ENCODE assay signal across 2 cellular contexts in the genomic region with DNA sequence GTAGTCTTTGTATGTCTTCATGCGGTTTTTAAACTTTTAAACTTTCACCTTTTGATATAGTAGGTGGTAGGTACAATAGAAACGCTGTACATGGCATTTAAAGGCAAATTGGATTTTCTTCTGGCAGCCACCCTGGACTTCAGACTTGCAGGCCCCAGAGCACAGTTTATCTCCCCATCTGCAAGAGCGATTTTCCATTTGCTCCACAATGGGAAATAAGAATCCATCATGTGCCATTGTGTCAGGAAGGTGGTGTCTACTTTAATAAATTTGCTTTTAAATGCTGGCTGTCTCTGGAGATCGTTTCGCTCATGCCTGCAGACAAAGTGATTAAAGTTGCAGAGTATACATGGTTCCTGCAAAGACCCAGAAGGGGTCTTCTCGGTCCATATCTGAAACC.
TF ChIP-seq lines count a peak whose summit lies in the region.

No MANE protein-coding gene starts in this region.

TF ChIP-seq in K562, 482 proteins besides CTCF, POLR2A, EP300 and RAD21:
- no peak for TF ChIP-seq RBBP5 (IDR thresholded peaks at IDR 0.05; ENCODE audit: borderline replicate concordance, insufficient read depth, low read length, poor library complexity, severe bottlenecking)
- TF ChIP-seq SIN3B (IDR thresholded peaks at IDR 0.05; ENCODE audit: low read depth) = no peak
- no peak for TF ChIP-seq ZNF232 (CRISPR knock-in tag; IDR thresholded peaks at IDR 0.05)
- TF ChIP-seq KDM2B (CRISPR knock-in tag; IDR thresholded peaks at IDR 0.05) = no peak
- TF ChIP-seq, protein P1, sequence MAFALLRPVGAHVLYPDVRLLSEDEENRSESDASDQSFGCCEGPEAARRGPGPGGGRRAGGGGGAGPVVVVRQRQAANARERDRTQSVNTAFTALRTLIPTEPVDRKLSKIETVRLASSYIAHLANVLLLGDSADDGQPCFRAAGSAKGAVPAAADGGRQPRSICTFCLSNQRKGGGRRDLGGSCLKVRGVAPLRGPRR (CRISPR knock-in tag; IDR thresholded peaks at IDR 0.05) = no peak
- TF ChIP-seq, protein P2, sequence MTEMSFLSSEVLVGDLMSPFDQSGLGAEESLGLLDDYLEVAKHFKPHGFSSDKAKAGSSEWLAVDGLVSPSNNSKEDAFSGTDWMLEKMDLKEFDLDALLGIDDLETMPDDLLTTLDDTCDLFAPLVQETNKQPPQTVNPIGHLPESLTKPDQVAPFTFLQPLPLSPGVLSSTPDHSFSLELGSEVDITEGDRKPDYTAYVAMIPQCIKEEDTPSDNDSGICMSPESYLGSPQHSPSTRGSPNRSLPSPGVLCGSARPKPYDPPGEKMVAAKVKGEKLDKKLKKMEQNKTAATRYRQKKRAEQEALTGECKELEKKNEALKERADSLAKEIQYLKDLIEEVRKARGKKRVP (CRISPR knock-in tag; IDR thresholded peaks at IDR 0.05) = no peak
- TF ChIP-seq ATF7 (IDR thresholded peaks at IDR 0.05) = no peak
- no peak for TF ChIP-seq XRCC5 (IDR thresholded peaks at IDR 0.05; ENCODE audit: low read depth, low read length)
- TF ChIP-seq, protein P3, sequence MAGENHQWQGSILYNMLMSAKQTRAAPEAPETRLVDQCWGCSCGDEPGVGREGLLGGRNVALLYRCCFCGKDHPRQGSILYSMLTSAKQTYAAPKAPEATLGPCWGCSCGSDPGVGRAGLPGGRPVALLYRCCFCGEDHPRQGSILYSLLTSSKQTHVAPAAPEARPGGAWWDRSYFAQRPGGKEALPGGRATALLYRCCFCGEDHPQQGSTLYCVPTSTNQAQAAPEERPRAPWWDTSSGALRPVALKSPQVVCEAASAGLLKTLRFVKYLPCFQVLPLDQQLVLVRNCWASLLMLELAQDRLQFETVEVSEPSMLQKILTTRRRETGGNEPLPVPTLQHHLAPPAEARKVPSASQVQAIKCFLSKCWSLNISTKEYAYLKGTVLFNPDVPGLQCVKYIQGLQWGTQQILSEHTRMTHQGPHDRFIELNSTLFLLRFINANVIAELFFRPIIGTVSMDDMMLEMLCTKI (IDR thresholded peaks at IDR 0.05; ENCODE audit: partially characterized antibody) = no peak
- TF ChIP-seq TCF3 (CRISPR knock-in tag; IDR thresholded peaks at IDR 0.05) = no peak
- no peak for TF ChIP-seq ZC3H11A (IDR thresholded peaks at IDR 0.05; ENCODE audit: low read depth, low read length)
- TF ChIP-seq DNMT1 (IDR thresholded peaks at IDR 0.05) = no peak
- TF ChIP-seq ZNF75A (CRISPR knock-in tag; IDR thresholded peaks at IDR 0.05) = no peak
- no peak for TF ChIP-seq NONO (IDR thresholded peaks at IDR 0.05; ENCODE audit: low read depth in 2 of 2, low read length in 1 of 2)
- TF ChIP-seq MAFG (tag; conservative IDR thresholded peaks at IDR 0.05) = no peak
- TF ChIP-seq, protein P4, sequence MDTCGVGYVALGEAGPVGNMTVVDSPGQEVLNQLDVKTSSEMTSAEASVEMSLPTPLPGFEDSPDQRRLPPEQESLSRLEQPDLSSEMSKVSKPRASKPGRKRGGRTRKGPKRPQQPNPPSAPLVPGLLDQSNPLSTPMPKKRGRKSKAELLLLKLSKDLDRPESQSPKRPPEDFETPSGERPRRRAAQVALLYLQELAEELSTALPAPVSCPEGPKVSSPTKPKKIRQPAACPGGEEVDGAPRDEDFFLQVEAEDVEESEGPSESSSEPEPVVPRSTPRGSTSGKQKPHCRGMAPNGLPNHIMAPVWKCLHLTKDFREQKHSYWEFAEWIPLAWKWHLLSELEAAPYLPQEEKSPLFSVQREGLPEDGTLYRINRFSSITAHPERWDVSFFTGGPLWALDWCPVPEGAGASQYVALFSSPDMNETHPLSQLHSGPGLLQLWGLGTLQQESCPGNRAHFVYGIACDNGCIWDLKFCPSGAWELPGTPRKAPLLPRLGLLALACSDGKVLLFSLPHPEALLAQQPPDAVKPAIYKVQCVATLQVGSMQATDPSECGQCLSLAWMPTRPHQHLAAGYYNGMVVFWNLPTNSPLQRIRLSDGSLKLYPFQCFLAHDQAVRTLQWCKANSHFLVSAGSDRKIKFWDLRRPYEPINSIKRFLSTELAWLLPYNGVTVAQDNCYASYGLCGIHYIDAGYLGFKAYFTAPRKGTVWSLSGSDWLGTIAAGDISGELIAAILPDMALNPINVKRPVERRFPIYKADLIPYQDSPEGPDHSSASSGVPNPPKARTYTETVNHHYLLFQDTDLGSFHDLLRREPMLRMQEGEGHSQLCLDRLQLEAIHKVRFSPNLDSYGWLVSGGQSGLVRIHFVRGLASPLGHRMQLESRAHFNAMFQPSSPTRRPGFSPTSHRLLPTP (IDR thresholded peaks at IDR 0.05; ENCODE audit: borderline replicate concordance, extremely low read depth, insufficient read length) = no peak
- no peak for TF ChIP-seq HDAC2 (IDR thresholded peaks at IDR 0.05)

TF ChIP-seq in GM23338, 12 proteins besides CTCF, POLR2A, EP300 and RAD21:
- no peak for TF ChIP-seq JUNB (IDR thresholded peaks at IDR 0.05; ENCODE audit: unreplicated experiment)
- no peak for TF ChIP-seq ZNF331 (CRISPR knock-in tag; IDR thresholded peaks at IDR 0.05; ENCODE audit: low read depth)
- TF ChIP-seq, protein P5, sequence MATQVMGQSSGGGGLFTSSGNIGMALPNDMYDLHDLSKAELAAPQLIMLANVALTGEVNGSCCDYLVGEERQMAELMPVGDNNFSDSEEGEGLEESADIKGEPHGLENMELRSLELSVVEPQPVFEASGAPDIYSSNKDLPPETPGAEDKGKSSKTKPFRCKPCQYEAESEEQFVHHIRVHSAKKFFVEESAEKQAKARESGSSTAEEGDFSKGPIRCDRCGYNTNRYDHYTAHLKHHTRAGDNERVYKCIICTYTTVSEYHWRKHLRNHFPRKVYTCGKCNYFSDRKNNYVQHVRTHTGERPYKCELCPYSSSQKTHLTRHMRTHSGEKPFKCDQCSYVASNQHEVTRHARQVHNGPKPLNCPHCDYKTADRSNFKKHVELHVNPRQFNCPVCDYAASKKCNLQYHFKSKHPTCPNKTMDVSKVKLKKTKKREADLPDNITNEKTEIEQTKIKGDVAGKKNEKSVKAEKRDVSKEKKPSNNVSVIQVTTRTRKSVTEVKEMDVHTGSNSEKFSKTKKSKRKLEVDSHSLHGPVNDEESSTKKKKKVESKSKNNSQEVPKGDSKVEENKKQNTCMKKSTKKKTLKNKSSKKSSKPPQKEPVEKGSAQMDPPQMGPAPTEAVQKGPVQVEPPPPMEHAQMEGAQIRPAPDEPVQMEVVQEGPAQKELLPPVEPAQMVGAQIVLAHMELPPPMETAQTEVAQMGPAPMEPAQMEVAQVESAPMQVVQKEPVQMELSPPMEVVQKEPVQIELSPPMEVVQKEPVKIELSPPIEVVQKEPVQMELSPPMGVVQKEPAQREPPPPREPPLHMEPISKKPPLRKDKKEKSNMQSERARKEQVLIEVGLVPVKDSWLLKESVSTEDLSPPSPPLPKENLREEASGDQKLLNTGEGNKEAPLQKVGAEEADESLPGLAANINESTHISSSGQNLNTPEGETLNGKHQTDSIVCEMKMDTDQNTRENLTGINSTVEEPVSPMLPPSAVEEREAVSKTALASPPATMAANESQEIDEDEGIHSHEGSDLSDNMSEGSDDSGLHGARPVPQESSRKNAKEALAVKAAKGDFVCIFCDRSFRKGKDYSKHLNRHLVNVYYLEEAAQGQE (IDR thresholded peaks at IDR 0.05; ENCODE audit: unreplicated experiment) = no peak
- TF ChIP-seq STAT1 (IDR thresholded peaks at IDR 0.05; ENCODE audit: unreplicated experiment) = no peak
- no peak for TF ChIP-seq NANOG (IDR thresholded peaks at IDR 0.05; ENCODE audit: borderline replicate concordance)
TF ChIP-seq in GM23338: peak in this region for 0.
